ENCODE assay signal across 9 cellular contexts in the genomic region with DNA sequence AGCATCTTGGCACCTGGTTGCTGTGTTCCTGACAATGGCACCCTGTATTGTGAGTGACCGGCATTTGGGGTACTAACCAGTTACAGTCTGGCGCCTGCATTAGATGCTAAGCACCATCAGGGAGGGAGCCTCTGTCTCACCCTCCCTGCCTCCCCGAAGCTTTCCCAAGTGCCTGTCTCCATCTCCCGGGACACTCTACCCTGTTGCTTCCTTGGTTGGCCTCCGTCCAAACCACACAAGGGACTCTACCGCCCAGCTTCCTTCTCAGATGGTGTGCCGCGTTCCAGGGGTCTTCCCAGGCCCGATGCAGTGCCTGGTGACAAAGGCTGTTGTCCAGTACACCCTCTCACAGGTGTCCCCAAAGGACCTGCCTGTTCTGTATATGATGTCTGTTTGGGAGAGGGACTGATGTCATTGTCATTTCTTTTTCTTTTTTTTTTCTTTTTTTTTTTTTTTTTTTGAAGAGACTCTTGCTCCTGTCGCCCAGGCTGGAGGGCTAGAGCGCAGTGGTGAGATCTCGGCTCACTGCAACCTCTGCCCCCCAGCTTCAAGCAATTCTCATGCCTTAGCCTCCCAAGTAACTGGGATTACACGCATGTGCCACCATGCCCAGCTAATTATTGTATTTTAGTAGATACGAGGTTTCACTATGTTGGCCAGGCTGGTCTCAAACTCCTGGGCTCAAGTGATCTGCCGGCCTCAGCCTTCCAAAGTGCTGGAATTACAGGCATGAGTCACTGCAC. TPM values are rescaled to one million over a fixed set of nuclear protein-coding genes. Genes with fewer than 3 reads are reported as not detected.
DNase-seq lines count a peak whose midpoint lies in the region; ATAC-seq, FAIRE-seq and TF ChIP-seq lines count a peak whose summit lies in the region.
"Had no signal": no experiment of that assay in that cellular context is flagged by ENCODE, and none has a peak within 500 bp of the region (broad histone marks: within the 10 kb centered on the region; RNA-seq: fewer than 3 reads in every experiment).

No MANE protein-coding gene starts in this region.

- H3K4me3 ChIP-seq in left ventricle myocardium inferior (no peak overlapping the region), astrocyte (ENCODE audit: insufficient read depth, low read depth, low read length) (no peak overlapping the region)
- H3K4me3 ChIP-seq: tibial nerve had no signal

- peak overlapping the region; percentile 85 for H3K27ac ChIP-seq in left ventricle myocardium inferior (replicated peaks)
- no peak overlapping the region for H3K27ac ChIP-seq in astrocyte (ENCODE audit: low read depth, low read length)

- peak overlapping the region; percentile 57 for H3K4me3 Mint-ChIP-seq in astrocyte (ENCODE audit: unreplicated experiment)

- ATAC-seq in Right ventricle myocardium inferior, result no peak

- TF ChIP-seq CTCF in left ventricle myocardium inferior (IDR thresholded peaks at IDR 0.05; ENCODE audit: borderline replicate concordance) (no peak), astrocyte (IDR thresholded peaks at IDR 0.05; ENCODE audit: insufficient read depth, low read depth, low read length) (no peak)

- H3K36me3 Mint-ChIP-seq in astrocyte (ENCODE audit: low read depth, unreplicated experiment), result peaks cover 21% of the 10 kb centered on the region

- H3K27ac Mint-ChIP-seq in astrocyte (ENCODE audit: unreplicated experiment), result peak overlapping the region; percentile 78

- peaks cover 99% of the 10 kb centered on the region for H4K20me1 ChIP-seq in astrocyte (ENCODE audit: insufficient read depth, low read length)

- FAIRE-seq in astrocyte (lab: Jason Lieb, UNC) (no peak), GM12891 (lab: Jason Lieb, UNC) (no peak)

- no peaks in the 10 kb centered on the region for H3K27me3 ChIP-seq in left ventricle myocardium inferior (ENCODE audit: low read depth)
- H3K27me3 ChIP-seq in astrocyte (ENCODE audit: insufficient read depth, low read length), result no peaks in the 10 kb centered on the region
- H3K27me3 ChIP-seq: tibial nerve had no signal

- peak overlapping the region; percentile 3 for H3K4me2 ChIP-seq in astrocyte (ENCODE audit: low read length)

- TF ChIP-seq POLR2A in GM12891 (IDR thresholded peaks at IDR 0.05; ENCODE audit: low read depth, low read length), result no peak

- H3K27me3 Mint-ChIP-seq in astrocyte (ENCODE audit: low read depth, unreplicated experiment), result no peaks in the 10 kb centered on the region

- no peaks in the 10 kb centered on the region for H3K9me3 ChIP-seq in left ventricle myocardium inferior (replicated peaks)
- H3K9me3 ChIP-seq in astrocyte (ENCODE audit: insufficient read depth, low read depth, low read length), result no peaks in the 10 kb centered on the region
- H3K9me3 ChIP-seq: tibial nerve had no signal

- H3K4me1 Mint-ChIP-seq in astrocyte (ENCODE audit: low read depth, unreplicated experiment), result peaks cover 35% of the 10 kb centered on the region

- H3K4me1 ChIP-seq in left ventricle myocardium inferior, result peaks cover 100% of the 10 kb centered on the region
- peaks cover 26% of the 10 kb centered on the region for H3K4me1 ChIP-seq in astrocyte (ENCODE audit: insufficient read depth, low read length)

- H2AFZ ChIP-seq in astrocyte (ENCODE audit: low read depth, low read length), result no peak overlapping the region

- intact Hi-C loops in left ventricle myocardium inferior (cut with micrococcal nuclease), result no loop called here
- intact Hi-C loops in Right ventricle myocardium inferior (cut with DNase I), result loop anchor here (5.0 kb wide), 1 partner anchor 37 kb away; no protein-coding TSS in a partner anchor

- H3K9me3 Mint-ChIP-seq in astrocyte (ENCODE audit: unreplicated experiment), result no peaks in the 10 kb centered on the region

- no peak overlapping the region for H3K9ac ChIP-seq in astrocyte (ENCODE audit: low read length)

- peaks cover 43% of the 10 kb centered on the region for H3K79me2 ChIP-seq in astrocyte (ENCODE audit: insufficient read depth, low read length)

- no peak for DNase-seq in left ventricle myocardium inferior
- DNase-seq in Right ventricle myocardium inferior (ENCODE audit: missing footprints), result no peak
- peak; percentile 17 for DNase-seq in astrocyte (ENCODE audit: low read depth)
- DNase-seq in medulla oblongata (ENCODE audit: extremely low spot score), result peak; percentile 55
- DNase-seq in NK-92 (lab: John Stamatoyannopoulos, UW; ENCODE audit: unreplicated experiment), result no peak
- no peak for DNase-seq in COLO668 (lab: John Stamatoyannopoulos, UW; ENCODE audit: unreplicated experiment)
- no peak for DNase-seq in cerebellum (ENCODE audit: low spot score)
- DNase-seq in GM12891 (ENCODE audit: insufficient read length, low spot score), result no peak

- peaks cover 38% of the 10 kb centered on the region for H3K36me3 ChIP-seq in left ventricle myocardium inferior
- H3K36me3 ChIP-seq in astrocyte (ENCODE audit: insufficient read depth, low read length), result peaks cover 3% of the 10 kb centered on the region

TF ChIP-seq in GM12891, 5 proteins besides CTCF, POLR2A, EP300 and RAD21:
- no peak for TF ChIP-seq POU2F2 (IDR thresholded peaks at IDR 0.05; ENCODE audit: low read depth, low read length)
- TF ChIP-seq SPI1 (IDR thresholded peaks at IDR 0.05; ENCODE audit: low read depth, low read length), result no peak
- TF ChIP-seq POLR2AphosphoS5 (IDR thresholded peaks at IDR 0.05; ENCODE audit: low read depth, low read length), result no peak
- no peak for TF ChIP-seq TAF1 (IDR thresholded peaks at IDR 0.05; ENCODE audit: low read depth, low read length)
- no peak for TF ChIP-seq PAX5 (IDR thresholded peaks at IDR 0.05; ENCODE audit: insufficient read depth, low read length, severe bottlenecking)

RNA-seq across cellular contexts. Expression of gene SNN, which starts 6.7 kb away (rescaled TPM):
- total RNA-seq in left ventricle myocardium inferior (28.2 TPM), Right ventricle myocardium inferior (27.7 TPM), astrocyte (12.2 and 16.7 TPM in 2 replicates), cerebellum (130 TPM)
- 38.7 TPM for polyA plus RNA-seq in GM12891 (2012; ENCODE audit: low read depth, missing spikeins)

Comparison
In these comparisons a context has a peak if more than half of its experiments do, and no peak if none do; other contexts are left out.
1. DNase-seq: peak in astrocyte (single experiment) and medulla oblongata (single experiment); none in left ventricle myocardium inferior (single experiment), Right ventricle myocardium inferior (single experiment), NK-92 (single experiment), COLO668 (single experiment), cerebellum (single experiment) and GM12891 (single experiment).